11 cellular contexts compared by ENCODE assay signal in genomic region chr6:83518946-83519489, GRCh38. TPM values are rescaled to one million over a fixed set of nuclear protein-coding genes. Genes with fewer than 3 reads are reported as not detected.
DNase-seq lines count a peak whose midpoint lies in the region; TF ChIP-seq lines count a peak whose summit lies in the region.
"Had no signal": no experiment of that assay in that cellular context is flagged by ENCODE, and none has a peak within 500 bp of the region (broad histone marks: within the 10 kb centered on the region; RNA-seq: fewer than 3 reads in every experiment).

No MANE protein-coding gene starts in this region.

- H3K27ac ChIP-seq in sigmoid colon, result no peak overlapping the region
- H3K27ac ChIP-seq: body of pancreas, PC-9 had no signal

- no peak overlapping the region for H2AFZ ChIP-seq in Loucy (ENCODE audit: low read length)
- H2AFZ ChIP-seq: PC-9 had no signal

- TF ChIP-seq EP300 in sigmoid colon (IDR thresholded peaks at IDR 0.05), result no peak

- no peaks in the 10 kb centered on the region for H3K9me2 ChIP-seq in Loucy (replicated peaks; ENCODE audit: low read depth, low read length)

- H3K9me3 ChIP-seq in Loucy (ENCODE audit: insufficient read depth, low read depth, low read length) (no peaks in the 10 kb centered on the region), sigmoid colon (no peaks in the 10 kb centered on the region)
- H3K9me3 ChIP-seq: body of pancreas had no signal

- no peaks in the 10 kb centered on the region for H3K79me2 ChIP-seq in Loucy (ENCODE audit: insufficient read depth, low read length)

- 75 to 78% methylated on average over 2 of the region's 2 CpGs for WGBS in sigmoid colon, 2 donors

- H4K20me1 ChIP-seq in Loucy (ENCODE audit: insufficient read depth, low read length, poor library complexity, severe bottlenecking), result no peaks in the 10 kb centered on the region

- H3K36me3 ChIP-seq in Loucy (ENCODE audit: insufficient read depth, low read length) (no peaks in the 10 kb centered on the region), sigmoid colon (no peaks in the 10 kb centered on the region)

- H3K4me2 ChIP-seq in Loucy (ENCODE audit: low read depth, low read length, poor library complexity, severe bottlenecking), result no peak overlapping the region
- H3K4me2 ChIP-seq: PC-9 had no signal

- DNase-seq in GM12864 (ENCODE audit: low read depth), result no peak
- DNase-seq in cardiac fibroblast (ENCODE audit: low read depth in 2 of 2), result peak; percentile 29 to 47
- DNase-seq in retinal pigment epithelial cell (ENCODE audit: low read depth), result no peak
- no peak for DNase-seq in HuH-7.5 (ENCODE audit: low spot score)
- DNase-seq in COR-L47 (lab: John Stamatoyannopoulos, UW), result no peak
- no peak for DNase-seq in sigmoid colon
- DNase-seq: activated CD4-positive, alpha-beta T cell treated with anti-CD3 and anti-CD28 coated beads, Interleukin-2, amount 50 U/mL, for 48 hours; body of pancreas; natural killer cell; PC-9 had no signal

- no peak for TF ChIP-seq POLR2A in sigmoid colon (IDR thresholded peaks at IDR 0.05)

- intact Hi-C loops in sigmoid colon (cut with DNase I), result loop anchor here (10.0 kb wide), 1 partner anchor 454 kb away; the partner anchor contains the start of genes DOP1A and UBE3D

- H3K27me3 ChIP-seq in Loucy (ENCODE audit: insufficient read depth, low read length, poor library complexity, severe bottlenecking) (no peaks in the 10 kb centered on the region), sigmoid colon (no peaks in the 10 kb centered on the region)
- H3K27me3 ChIP-seq: body of pancreas had no signal

- no peaks in the 10 kb centered on the region for H3K4me1 ChIP-seq in Loucy (ENCODE audit: insufficient read depth, low read length, poor library complexity, severe bottlenecking)
- H3K4me1 ChIP-seq in sigmoid colon, result no peaks in the 10 kb centered on the region
- H3K4me1 ChIP-seq: body of pancreas had no signal

- no peaks in the 10 kb centered on the region for H3F3A ChIP-seq in Loucy (ENCODE audit: low read depth)

- H3K4me3 ChIP-seq in GM12864 (ENCODE audit: low read depth, low read length) (no peak overlapping the region), Loucy (ENCODE audit: low read length, poor library complexity, severe bottlenecking) (no peak overlapping the region), cardiac fibroblast (replicated peaks in 1 of 2; ENCODE audit: low read depth in 2 of 2, low read length in 2 of 2) (no peak overlapping the region), retinal pigment epithelial cell (ENCODE audit: low read length) (no peak overlapping the region), sigmoid colon (no peak overlapping the region)
- H3K4me3 ChIP-seq: body of pancreas, PC-9 had no signal

- no peak overlapping the region for H3K9ac ChIP-seq in Loucy (ENCODE audit: low read depth, low read length, poor library complexity, severe bottlenecking)

- TF ChIP-seq CTCF in GM12864 (IDR thresholded peaks at IDR 0.05; ENCODE audit: low read depth, low read length, missing control alignments) (peak; percentile 18), Loucy (conservative IDR thresholded peaks at IDR 0.05; ENCODE audit: low read length) (peak; percentile 57), cardiac fibroblast (IDR thresholded peaks at IDR 0.05; ENCODE audit: low read depth, low read length) (peak; percentile 13), retinal pigment epithelial cell (conservative IDR thresholded peaks at IDR 0.05; ENCODE audit: low read depth, low read length) (peak; percentile 55), sigmoid colon (IDR thresholded peaks at IDR 0.05) (no peak)

RNA-seq across cellular contexts. Expression of gene PRSS35, which starts 6.7 kb away (rescaled TPM):
- under 1 TPM in 2 of 4 donors, not detected in 2; 0.36 to 0.55 TPM for total RNA-seq in sigmoid colon
- under 1 TPM in 1 of 3 donors, not detected in 2; 0.09 TPM for polyA plus RNA-seq in sigmoid colon
- total RNA-seq: natural killer cell, PC-9 had no signal

Comparison
In these comparisons a context has a peak if more than half of its experiments do, and no peak if none do; other contexts are left out.
1. DNase-seq: peak in cardiac fibroblast (2 of 2); none in GM12864 (single experiment), retinal pigment epithelial cell (single experiment), HuH-7.5 (single experiment), COR-L47 (single experiment) and sigmoid colon (single experiment).
2. CTCF ChIP-seq: peak in GM12864 (single experiment), Loucy (single experiment), cardiac fibroblast (single experiment) and retinal pigment epithelial cell (single experiment); none in sigmoid colon (0 of 4).